ENCODE assay signal across 1 cellular context in genomic region chr9:94166237-94167054, GRCh38.
TF ChIP-seq lines count a peak whose summit lies in the region.

No MANE protein-coding gene starts in this region.

TF ChIP-seq in HepG2, 621 proteins besides CTCF, POLR2A, EP300 and RAD21 (continued from another document and continues in another):
- TF ChIP-seq CENPT (CRISPR knock-in tag; IDR thresholded peaks at IDR 0.05; ENCODE audit: low read depth), result no peak
- no peak for TF ChIP-seq TEAD2 (CRISPR knock-in tag; IDR thresholded peaks at IDR 0.05)
- no peak for TF ChIP-seq ZXDC (CRISPR knock-in tag; IDR thresholded peaks at IDR 0.05)
- no peak for TF ChIP-seq ZNF614 (CRISPR knock-in tag; IDR thresholded peaks at IDR 0.05; ENCODE audit: borderline replicate concordance)
- TF ChIP-seq ZNF547 (CRISPR knock-in tag; IDR thresholded peaks at IDR 0.05), result no peak
- TF ChIP-seq DMTF1 (CRISPR knock-in tag; IDR thresholded peaks at IDR 0.05), result no peak
- no peak for TF ChIP-seq ZNF629 (CRISPR knock-in tag; conservative IDR thresholded peaks at IDR 0.05)
- no peak for TF ChIP-seq DR1 (CRISPR knock-in tag; IDR thresholded peaks at IDR 0.05)
- no peak for TF ChIP-seq JUNB (CRISPR knock-in tag; IDR thresholded peaks at IDR 0.05; ENCODE audit: borderline replicate concordance)
- peak; percentile 42 for TF ChIP-seq GATAD1 (CRISPR knock-in tag; IDR thresholded peaks at IDR 0.05)
- TF ChIP-seq ZNF678 (CRISPR knock-in tag; IDR thresholded peaks at IDR 0.05), result no peak
- TF ChIP-seq XRCC5 (optimal IDR thresholded peaks at IDR 0.05; ENCODE audit: low read length), result no peak
- no peak for TF ChIP-seq CC2D1A (CRISPR knock-in tag; IDR thresholded peaks at IDR 0.05)
- peak; percentile 56; the same call in 1 of the 2 replicates for TF ChIP-seq ZNF687 (CRISPR knock-in tag; IDR thresholded peaks at IDR 0.05)
- no peak for TF ChIP-seq MLX (CRISPR knock-in tag; IDR thresholded peaks at IDR 0.05)
- TF ChIP-seq NR1H2 (CRISPR knock-in tag; IDR thresholded peaks at IDR 0.05; ENCODE audit: borderline replicate concordance, low read depth), result no peak
- no peak for TF ChIP-seq ZBTB37 (CRISPR knock-in tag; IDR thresholded peaks at IDR 0.05)
- TF ChIP-seq THAP7 (CRISPR knock-in tag; IDR thresholded peaks at IDR 0.05), result no peak
- no peak for TF ChIP-seq ZSCAN12 (CRISPR knock-in tag; IDR thresholded peaks at IDR 0.05)
- no peak for TF ChIP-seq HHEX (CRISPR knock-in tag; IDR thresholded peaks at IDR 0.05)
- no peak for TF ChIP-seq ZNF260 (CRISPR knock-in tag; IDR thresholded peaks at IDR 0.05; ENCODE audit: borderline replicate concordance, low read depth)
- peak; percentile 18; the same call in 1 of the 2 replicates for TF ChIP-seq PITX1 (CRISPR knock-in tag; IDR thresholded peaks at IDR 0.05)
- TF ChIP-seq TBX2 (CRISPR knock-in tag; IDR thresholded peaks at IDR 0.05; ENCODE audit: borderline replicate concordance), result peak; percentile 1; the same call in 1 of the 2 replicates
- TF ChIP-seq HOXA5 (CRISPR knock-in tag; IDR thresholded peaks at IDR 0.05), result peak; percentile 51; the same call in 1 of the 2 replicates
- peak; percentile 77 for TF ChIP-seq POLR2G (IDR thresholded peaks at IDR 0.05; ENCODE audit: low read depth, low read length)
- TF ChIP-seq MTA3 (CRISPR knock-in tag; IDR thresholded peaks at IDR 0.05), result no peak
- no peak for TF ChIP-seq CERS6 (CRISPR knock-in tag; IDR thresholded peaks at IDR 0.05)
- TF ChIP-seq TFDP1 (CRISPR knock-in tag; IDR thresholded peaks at IDR 0.05; ENCODE audit: borderline replicate concordance), result peak; percentile 47; the same call in 1 of the 2 replicates
- no peak for TF ChIP-seq ZBTB7A (CRISPR knock-in tag; IDR thresholded peaks at IDR 0.05)
- TF ChIP-seq ZNF574 (CRISPR knock-in tag; IDR thresholded peaks at IDR 0.05), result peak; percentile 30
- TF ChIP-seq NR2C2 (CRISPR knock-in tag; IDR thresholded peaks at IDR 0.05; ENCODE audit: borderline replicate concordance), result 0 out of 2 replicates have a peak, but pooled peaks have one; percentile 18
- no peak for TF ChIP-seq DZIP1 (CRISPR knock-in tag; IDR thresholded peaks at IDR 0.05)
